ENCODE assay signal across 8 cellular contexts in genomic region chr20:33561981-33562601, GRCh38.
A peak's percentile ranks its signal among the peaks of the same experiment; 100 is the strongest.
DNase-seq lines count a peak whose midpoint lies in the region; ATAC-seq, FAIRE-seq and TF ChIP-seq lines count a peak whose summit lies in the region.

No MANE protein-coding gene starts in this region.

- POLR2A ChIA-PET in HepG2 (lab: Yijun Ruan, JAX), result interaction anchor here (0.5 to 1.3 kb wide), 3 partner anchors 45 to 431 kb away, joined by 3 to 7 read pairs (median 3); partner anchors contain the start of gene CBFA2T2

- WGBS in HepG2 (ENCODE audit: low lambda C conversion rate), result 47% methylated on average over 4 of the region's 4 CpGs
- 15 to 25% methylated on average over 4 of the region's 4 CpGs for WGBS in tibial nerve, 2 donors

- no peaks in the 10 kb centered on the region for H4K20me1 ChIP-seq in HepG2 (ENCODE audit: insufficient read depth, low read length)

- TF ChIP-seq CTCF in choroid plexus epithelial cell (conservative IDR thresholded peaks at IDR 0.05; ENCODE audit: low read depth, low read length) (no peak), HepG2 (CRISPR knock-in tag; IDR thresholded peaks at IDR 0.05) (peak; percentile 50), tibial nerve (IDR thresholded peaks at IDR 0.05) (no peak)

- H3K36me3 ChIP-seq in HepG2 (replicated peaks in 1 of 2; ENCODE audit: control insufficient read depth in 1 of 2, insufficient read depth in 2 of 2, low read length in 2 of 2) (no peaks in the 10 kb centered on the region), tibial nerve (peaks cover 0 to 12% (median 0%) of the 10 kb centered on the region in 3 donors)

- H3K27ac ChIP-seq in HepG2 (ENCODE audit: extremely low read length, insufficient read depth, low read length) (peak overlapping the region; percentile 15), tibial nerve (peak overlapping the region in 2 of 4 donors; percentile 9 to 39)

- H2AFZ ChIP-seq in HepG2 (ENCODE audit: low read length), result no peak overlapping the region

- TF ChIP-seq POLR2A in HepG2 (IDR thresholded peaks at IDR 0.05; ENCODE audit: insufficient read depth in 1 of 2, low read depth in 2 of 2, low read length in 2 of 2) (no peak), tibial nerve (IDR thresholded peaks at IDR 0.05) (no peak)

- peak; percentile 44; the same call in 1 of the 2 replicates for TF ChIP-seq RAD21 in HepG2 (CRISPR knock-in tag; IDR thresholded peaks at IDR 0.05)

- intact Hi-C loops in HepG2 (cut with micrococcal nuclease; ENCODE audit: unreplicated experiment), result loop anchor here (5.0 to 10.0 kb wide), 2 partner anchors 40 to 47 kb away; no protein-coding TSS in a partner anchor

- H3K4me2 ChIP-seq in HepG2 (ENCODE audit: low read depth, low read length), result peak overlapping the region; percentile 48

- H3K4me3 ChIP-seq in choroid plexus epithelial cell (ENCODE audit: low read depth, low read length), result peak overlapping the region; percentile 45
- no peak overlapping the region for H3K4me3 ChIP-seq in HepG2 (replicated peaks in 1 of 3; ENCODE audit: insufficient read depth in 1 of 3, low read depth in 2 of 3, low read length in 3 of 3)
- H3K4me3 ChIP-seq in tibial nerve, result no peak overlapping the region

- ATAC-seq in HepG2, result peak; percentile 91

- FAIRE-seq in HepG2 (lab: Jason Lieb, UNC), result peak; percentile 75

- peak; percentile 90 for DNase-seq in HCEC 1CT
- DNase-seq in NCI-H526 treated with DMSO at 0.1 percent for 48 hours (lab: John Stamatoyannopoulos, UW), result peak; percentile 79
- DNase-seq in choroid plexus epithelial cell (ENCODE audit: low read depth), result peak; percentile 90
- peak; percentile 93 for DNase-seq in HepG2 (ENCODE audit: low spot score)
- peak; percentile 55 to 75 for DNase-seq in tibial nerve (ENCODE audit: low spot score in 2 of 2)
- no peak for DNase-seq in GOT3 (lab: John Stamatoyannopoulos, UW)
- no peak for DNase-seq in T1000 (lab: John Stamatoyannopoulos, UW)
- no peak for DNase-seq in activated CD4-positive, CD25-positive, alpha-beta regulatory T cell treated with anti-CD3 and anti-CD28 coated beads, Interleukin-2, amount 50 U/mL, for 72 hours

- peak overlapping the region; percentile 25; the same call in 1 of the 2 replicates for H3K9ac ChIP-seq in HepG2 (ENCODE audit: insufficient read depth, low read depth, low read length)

- peaks cover 19% of the 10 kb centered on the region for H3K79me2 ChIP-seq in HepG2 (ENCODE audit: insufficient read depth, low read length)

- no TSS peak for BruUV-seq in HepG2 (replicated peaks; lab: Mats Ljungman, UMichigan)

- H3K9me3 ChIP-seq in HepG2 (ENCODE audit: low read length) (no peaks in the 10 kb centered on the region), tibial nerve (no peaks in the 10 kb centered on the region)

- no peaks in the 10 kb centered on the region for H3K27me3 ChIP-seq in HepG2 (ENCODE audit: control insufficient read depth in 1 of 2, insufficient read depth in 2 of 2, low read length in 2 of 2)
- H3K27me3 ChIP-seq in tibial nerve, result no peaks in the 10 kb centered on the region

- in situ Hi-C loops in HepG2 (cut with HindIII; ENCODE audit: extremely low pct_ligation_motif_present, low pct_unique_long_range_greater_than_20kb), result no loop called here

- TF ChIP-seq EP300 in HepG2 (IDR thresholded peaks at IDR 0.05; ENCODE audit: low read depth in 2 of 2, low read length in 2 of 2) (peak in 1 of 2 experiments; percentile 63; a peak in 2 of 4 replicates), HepG2 (CRISPR knock-in tag; IDR thresholded peaks at IDR 0.05; ENCODE audit: borderline replicate concordance) (peak; percentile 31; the same call in 1 of the 2 replicates), tibial nerve (IDR thresholded peaks at IDR 0.05) (peak in 1 of 2 donors; percentile 70)

- CTCF ChIA-PET in HepG2 (lab: Yijun Ruan, JAX; ENCODE audit: low intra/inter-chr PET ratio, low total read pairs), result no interaction called here

- peaks cover 57% of the 10 kb centered on the region for H3K4me1 ChIP-seq in HepG2 (ENCODE audit: insufficient read depth, low read length)
- peaks cover 0 to 27% (median 18%) of the 10 kb centered on the region in 4 donors for H3K4me1 ChIP-seq in tibial nerve

TF ChIP-seq in HepG2, 621 proteins besides CTCF, POLR2A, EP300 and RAD21 (continues in another document):
- TF ChIP-seq POLR2AphosphoS2 (IDR thresholded peaks at IDR 0.05; ENCODE audit: low read depth, low read length) (no peak), KAT7 (CRISPR knock-in tag; IDR thresholded peaks at IDR 0.05; ENCODE audit: borderline replicate concordance) (peak; percentile 89; the same call in 1 of the 2 replicates), RORA (CRISPR knock-in tag; IDR thresholded peaks at IDR 0.05) (no peak), GRHL1 (CRISPR knock-in tag; conservative IDR thresholded peaks at IDR 0.05) (no peak), TSC22D2 (CRISPR knock-in tag; IDR thresholded peaks at IDR 0.05; ENCODE audit: borderline replicate concordance) (peak; percentile 55; the same call in 1 of the 2 replicates), ZNF839 (CRISPR knock-in tag; IDR thresholded peaks at IDR 0.05; ENCODE audit: borderline replicate concordance) (no peak), FOXK1 (CRISPR knock-in tag; IDR thresholded peaks at IDR 0.05; ENCODE audit: borderline replicate concordance, low read depth) (peak; percentile 80; the same call in 1 of the 2 replicates), ZNF878 (CRISPR knock-in tag; IDR thresholded peaks at IDR 0.05) (peak; percentile 21; the same call in 1 of the 2 replicates), CSRNP2 (CRISPR knock-in tag; conservative IDR thresholded peaks at IDR 0.05; ENCODE audit: low read depth) (no peak), RFX5 (IDR thresholded peaks at IDR 0.05; ENCODE audit: low read depth, low read length) (peak; percentile 66; the same call in 1 of the 2 replicates), POLR2G (IDR thresholded peaks at IDR 0.05; ENCODE audit: low read depth, low read length) (no peak), ZNF792 (CRISPR knock-in tag; IDR thresholded peaks at IDR 0.05) (peak; percentile 61; the same call in 1 of the 2 replicates), JUN (CRISPR knock-in tag; IDR thresholded peaks at IDR 0.05) (peak; percentile 89), ZNF326 (CRISPR knock-in tag; IDR thresholded peaks at IDR 0.05; ENCODE audit: borderline replicate concordance) (no peak), JUND (CRISPR knock-in tag; IDR thresholded peaks at IDR 0.05) (peak; percentile 86), ZNF367 (CRISPR knock-in tag; IDR thresholded peaks at IDR 0.05; ENCODE audit: borderline replicate concordance) (no peak), PBX3 (CRISPR knock-in tag; IDR thresholded peaks at IDR 0.05; ENCODE audit: borderline replicate concordance) (no peak)

Comparison
In these comparisons a context has a peak if more than half of its experiments do, and no peak if none do; other contexts are left out.
1. DNase-seq: peak in HCEC 1CT (single experiment), NCI-H526 treated with DMSO at 0.1 percent for 48 hours (single experiment), choroid plexus epithelial cell (single experiment), HepG2 (single experiment) and tibial nerve (2 of 2); none in GOT3 (single experiment), T1000 (single experiment) and activated CD4-positive, CD25-positive, alpha-beta regulatory T cell treated with anti-CD3 and anti-CD28 coated beads, Interleukin-2, amount 50 U/mL, for 72 hours (single experiment).